In the genomic region with DNA sequence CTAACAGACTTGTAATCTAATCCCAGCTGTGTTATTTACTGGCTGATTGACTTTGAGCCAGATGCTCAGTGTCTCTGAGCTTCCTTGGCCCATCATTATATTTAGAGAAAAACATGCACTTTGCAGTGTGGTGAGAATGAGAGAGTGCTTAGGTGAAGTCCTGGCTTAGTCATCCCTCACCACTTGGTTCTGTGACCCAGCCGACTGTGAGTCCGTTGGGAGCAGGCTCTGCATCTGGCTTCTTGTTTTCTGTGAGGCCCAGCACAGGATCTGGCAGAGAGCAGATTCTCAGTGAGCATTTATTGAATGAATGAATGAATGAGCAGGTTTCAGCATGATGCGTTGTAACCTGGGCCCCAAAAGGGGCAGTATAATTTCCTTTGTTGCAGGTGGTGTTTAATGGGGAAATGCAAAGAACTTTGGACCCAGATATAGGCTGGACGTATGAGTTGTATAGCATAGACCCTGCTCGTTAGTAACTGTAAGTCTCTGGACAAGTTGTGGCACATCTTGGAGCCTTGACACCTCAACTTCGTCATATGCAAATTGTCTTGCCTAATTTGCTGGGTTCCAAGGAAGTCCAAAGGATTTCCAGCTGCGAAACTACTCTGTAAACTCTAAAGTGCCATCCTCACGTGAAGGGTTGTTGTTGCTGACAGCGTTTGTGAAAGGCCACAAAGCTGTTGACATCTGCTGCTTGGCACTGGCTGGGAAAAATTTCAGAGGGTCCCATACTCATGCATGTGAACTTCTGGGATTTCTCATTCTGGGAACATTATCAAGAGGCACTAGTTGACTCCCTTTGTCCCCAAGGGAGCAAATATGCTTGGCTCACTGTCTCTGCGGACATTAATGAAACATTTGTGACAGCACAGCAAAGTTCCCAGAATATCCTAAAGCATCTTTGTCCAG, we compare ENCODE assay signal across 1 cellular context.
TF ChIP-seq lines count a peak whose summit lies in the region.

No MANE protein-coding gene starts in this region.

TF ChIP-seq in HepG2, 621 proteins besides CTCF, POLR2A, EP300 and RAD21:
- no peak for TF ChIP-seq RNF2 (conservative IDR thresholded peaks at IDR 0.05; ENCODE audit: low read depth)
- no peak for TF ChIP-seq ZNF550 (CRISPR knock-in tag; IDR thresholded peaks at IDR 0.05; ENCODE audit: borderline replicate concordance)
- TF ChIP-seq ZNF512B (CRISPR knock-in tag; IDR thresholded peaks at IDR 0.05; ENCODE audit: borderline replicate concordance), result no peak
- no peak for TF ChIP-seq XBP1 (CRISPR knock-in tag; IDR thresholded peaks at IDR 0.05)
- TF ChIP-seq ZNF24 (IDR thresholded peaks at IDR 0.05), result 0 out of 2 replicates have a peak, but pooled peaks have one; percentile 23
- no peak for TF ChIP-seq HHEX (CRISPR knock-in tag; IDR thresholded peaks at IDR 0.05)
- TF ChIP-seq TARDBP (CRISPR knock-in tag; IDR thresholded peaks at IDR 0.05), result no peak
